In the genomic region with DNA sequence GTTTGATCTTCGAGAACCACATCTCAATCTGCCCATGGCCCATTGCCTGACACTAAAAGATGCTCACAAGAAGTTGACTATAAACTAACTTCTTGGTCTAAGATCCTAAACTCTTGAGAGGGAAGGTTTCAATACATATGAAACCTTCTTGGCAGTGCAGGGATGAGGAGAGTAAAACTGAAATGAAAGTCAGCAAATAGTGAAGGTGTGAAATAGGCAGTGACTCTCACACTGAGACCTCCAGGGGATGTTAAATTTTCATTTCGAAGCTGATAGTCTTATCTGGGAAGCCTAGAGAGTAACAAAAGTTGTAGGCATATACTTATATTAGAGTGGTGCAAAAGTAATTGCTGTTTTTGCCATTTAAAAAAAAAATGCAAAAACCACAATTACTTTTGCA, we compare ENCODE assay signal across 12 cellular contexts. TPM values are rescaled to one million over a fixed set of nuclear protein-coding genes. Genes with fewer than 3 reads are reported as not detected.
DNase-seq lines count a peak whose midpoint lies in the region; ATAC-seq, FAIRE-seq and TF ChIP-seq lines count a peak whose summit lies in the region.
"Had no signal": no experiment of that assay in that cellular context is flagged by ENCODE, and none has a peak within 500 bp of the region (broad histone marks: within the 10 kb centered on the region; RNA-seq: fewer than 3 reads in every experiment).

No MANE protein-coding gene starts in this region.

- H3K9ac ChIP-seq in astrocyte (ENCODE audit: low read length): no peak overlapping the region
- no peak overlapping the region for H3K9ac ChIP-seq in neural progenitor cell

- H3K4me3 ChIP-seq in CD4-positive, CD25-positive, alpha-beta regulatory T cell (ENCODE audit: low read depth, low read length): no peak overlapping the region
- no peak overlapping the region for H3K4me3 ChIP-seq in HEK293 (ENCODE audit: low read depth, low read length)
- no peak overlapping the region for H3K4me3 ChIP-seq in astrocyte (ENCODE audit: insufficient read depth, low read depth, low read length)
- no peak overlapping the region for H3K4me3 ChIP-seq in neural progenitor cell
- peak overlapping the region in 1 of 2 donors; percentile 93 for H3K4me3 ChIP-seq in ascending aorta

- H3K4me1 Mint-ChIP-seq in CD4-positive, CD25-positive, alpha-beta regulatory T cell: peaks cover 9 to 18% (median 11%) of the 10 kb centered on the region in 4 donors
- H3K4me1 Mint-ChIP-seq in astrocyte (ENCODE audit: low read depth, unreplicated experiment) (peaks cover 6% of the 10 kb centered on the region), neural progenitor cell (peaks cover 24% of the 10 kb centered on the region)

- CTCF ChIA-PET in HEK293 (lab: Yijun Ruan, JAX): interaction anchor here (0.6 to 1.5 kb wide), 5 partner anchors 18 to 726 kb away, joined by 3 to 5 read pairs (median 3); partner anchors contain the start of gene HBEGF

- peaks cover 20% of the 10 kb centered on the region for H3K27me3 Mint-ChIP-seq in CD4-positive, CD25-positive, alpha-beta regulatory T cell
- H3K27me3 Mint-ChIP-seq in astrocyte (ENCODE audit: low read depth, unreplicated experiment): peaks cover 6% of the 10 kb centered on the region
- peaks cover 5% of the 10 kb centered on the region for H3K27me3 Mint-ChIP-seq in neural progenitor cell (ENCODE audit: insufficient read depth, low read depth)

- no peak for FAIRE-seq in astrocyte (lab: Jason Lieb, UNC)
- FAIRE-seq: D721Med, TTC549 had no signal

- H3K79me2 ChIP-seq in astrocyte (ENCODE audit: insufficient read depth, low read length) (no peaks in the 10 kb centered on the region), neural progenitor cell (ENCODE audit: low read depth) (peaks cover 12% of the 10 kb centered on the region)

- peaks cover 18% of the 10 kb centered on the region for H3K4me1 ChIP-seq in CD4-positive, CD25-positive, alpha-beta regulatory T cell (ENCODE audit: control insufficient read depth, insufficient read depth, low read length, poor library complexity, severe bottlenecking)
- H3K4me1 ChIP-seq in HEK293 (ENCODE audit: control insufficient read depth, insufficient read depth, low read length): peaks cover 10% of the 10 kb centered on the region
- H3K4me1 ChIP-seq in astrocyte (ENCODE audit: insufficient read depth, low read length): peaks cover 12% of the 10 kb centered on the region
- H3K4me1 ChIP-seq in neural progenitor cell: peaks cover 10% of the 10 kb centered on the region
- H3K4me1 ChIP-seq in ascending aorta: peaks cover 4 to 28% of the 10 kb centered on the region in 2 donors

- H3K4me3 Mint-ChIP-seq in CD4-positive, CD25-positive, alpha-beta regulatory T cell: peak overlapping the region; percentile 79 to 94 (median 93)
- H3K4me3 Mint-ChIP-seq in astrocyte (ENCODE audit: unreplicated experiment): peak overlapping the region; percentile 60
- H3K4me3 Mint-ChIP-seq in neural progenitor cell: peak overlapping the region; percentile 90

- no peak overlapping the region for H3K27ac ChIP-seq in CD4-positive, CD25-positive, alpha-beta regulatory T cell (ENCODE audit: insufficient read depth, low read length, poor library complexity, severe bottlenecking)
- no peak overlapping the region for H3K27ac ChIP-seq in HEK293 (ENCODE audit: extremely low read depth, low read depth, low read length)
- H3K27ac ChIP-seq in astrocyte (ENCODE audit: low read depth, low read length): no peak overlapping the region
- no peak overlapping the region for H3K27ac ChIP-seq in neural progenitor cell
- peak overlapping the region in 1 of 2 donors; percentile 96 for H3K27ac ChIP-seq in ascending aorta

- H3K27me3 ChIP-seq in CD4-positive, CD25-positive, alpha-beta regulatory T cell (ENCODE audit: control insufficient read depth, insufficient read depth, low read length): no peaks in the 10 kb centered on the region
- H3K27me3 ChIP-seq in astrocyte (ENCODE audit: insufficient read depth, low read length): no peaks in the 10 kb centered on the region
- H3K27me3 ChIP-seq in neural progenitor cell: peaks cover 20% of the 10 kb centered on the region
- no peaks in the 10 kb centered on the region for H3K27me3 ChIP-seq in ascending aorta

- ATAC-seq in CD4-positive, CD25-positive, alpha-beta regulatory T cell (ENCODE audit: low read depth in 2 of 2): no peak
- ATAC-seq in HG02610 (IDR thresholded peaks at IDR 0.05; ENCODE audit: unreplicated experiment): no peak

- no peaks in the 10 kb centered on the region for H4K20me1 ChIP-seq in astrocyte (ENCODE audit: insufficient read depth, low read length)
- H4K20me1 ChIP-seq in neural progenitor cell (ENCODE audit: low read depth): no peaks in the 10 kb centered on the region

- H2AFZ ChIP-seq in astrocyte (ENCODE audit: low read depth, low read length) (no peak overlapping the region), neural progenitor cell (replicated peaks) (no peak overlapping the region)

- POLR2A ChIA-PET in HEK293 (lab: Yijun Ruan, JAX): interaction anchor here (0.5 to 1.3 kb wide), 2 partner anchors 66 to 641 kb away, joined by 3 read pairs; no protein-coding TSS in a partner anchor

- no peaks in the 10 kb centered on the region for H3K36me3 ChIP-seq in CD4-positive, CD25-positive, alpha-beta regulatory T cell (ENCODE audit: control insufficient read depth, insufficient read depth, low read length)
- H3K36me3 ChIP-seq in HEK293 (ENCODE audit: control insufficient read depth in 2 of 2, insufficient read depth in 1 of 2, low read length in 2 of 2): no peaks in the 10 kb centered on the region
- H3K36me3 ChIP-seq in astrocyte (ENCODE audit: insufficient read depth, low read length): no peaks in the 10 kb centered on the region
- H3K36me3 ChIP-seq in neural progenitor cell: no peaks in the 10 kb centered on the region
- no peaks in the 10 kb centered on the region for H3K36me3 ChIP-seq in ascending aorta

- no peak overlapping the region for H3K4me2 ChIP-seq in astrocyte (ENCODE audit: low read length)
- H3K4me2 ChIP-seq in neural progenitor cell: peak overlapping the region; percentile 78

- no peaks in the 10 kb centered on the region for H3K9me3 ChIP-seq in CD4-positive, CD25-positive, alpha-beta regulatory T cell (ENCODE audit: control insufficient read depth in 2 of 2, low read length in 2 of 2)
- H3K9me3 ChIP-seq in HEK293 (ENCODE audit: control insufficient read depth, insufficient read depth, low read depth, low read length) (no peaks in the 10 kb centered on the region), astrocyte (ENCODE audit: insufficient read depth, low read depth, low read length) (no peaks in the 10 kb centered on the region), neural progenitor cell (ENCODE audit: low read depth) (no peaks in the 10 kb centered on the region), ascending aorta (no peaks in the 10 kb centered on the region)

- peak overlapping the region in 2 of 3 donors; percentile 97 to 98 for H3K27ac Mint-ChIP-seq in CD4-positive, CD25-positive, alpha-beta regulatory T cell
- no peak overlapping the region for H3K27ac Mint-ChIP-seq in astrocyte (ENCODE audit: unreplicated experiment)
- H3K27ac Mint-ChIP-seq in neural progenitor cell: no peak overlapping the region

- TF ChIP-seq CTCF in HEK293 (tag by site-specific recombination; IDR thresholded peaks at IDR 0.05): no peak
- no peak for TF ChIP-seq CTCF in astrocyte (IDR thresholded peaks at IDR 0.05; ENCODE audit: insufficient read depth, low read depth, low read length)
- no peak for TF ChIP-seq CTCF in neural progenitor cell (IDR thresholded peaks at IDR 0.05)
- TF ChIP-seq CTCF in ascending aorta (IDR thresholded peaks at IDR 0.05): no peak

- no peaks in the 10 kb centered on the region for H3K36me3 Mint-ChIP-seq in CD4-positive, CD25-positive, alpha-beta regulatory T cell
- H3K36me3 Mint-ChIP-seq in astrocyte (ENCODE audit: low read depth, unreplicated experiment): no peaks in the 10 kb centered on the region
- H3K36me3 Mint-ChIP-seq in neural progenitor cell: no peaks in the 10 kb centered on the region

- H3F3A ChIP-seq in neural progenitor cell (ENCODE audit: low read depth): peaks cover 21% of the 10 kb centered on the region

- intact Hi-C loops in ascending aorta (cut with DNase I): loop anchor here (2.0 to 5.0 kb wide), 2 partner anchors 61 to 173 kb away; partner anchors contain the start of gene HBEGF

- H3K9me3 Mint-ChIP-seq in CD4-positive, CD25-positive, alpha-beta regulatory T cell: no peaks in the 10 kb centered on the region
- no peaks in the 10 kb centered on the region for H3K9me3 Mint-ChIP-seq in astrocyte (ENCODE audit: unreplicated experiment)
- H3K9me3 Mint-ChIP-seq in neural progenitor cell: no peaks in the 10 kb centered on the region

- no peak for DNase-seq in CD4-positive, CD25-positive, alpha-beta regulatory T cell
- DNase-seq in astrocyte (ENCODE audit: low read depth) (no peak), neural progenitor cell (ENCODE audit: low spot score) (no peak), ascending aorta (ENCODE audit: low spot score in 2 of 2) (no peak), HCEC 1CT (no peak), OCI-M1 (lab: John Stamatoyannopoulos, UW) (no peak)
- DNase-seq: mesenchymal stem cell, NCI-H2171 had no signal

TF ChIP-seq in HEK293, 187 proteins besides CTCF, POLR2A, EP300 and RAD21:
- TF ChIP-seq PRDM1 (tag by site-specific recombination; IDR thresholded peaks at IDR 0.05): peak; percentile 91
- no peak for TF ChIP-seq ZNF510 (tag by site-specific recombination; IDR thresholded peaks at IDR 0.05; ENCODE audit: insufficient replicate concordance)

RNA-seq across cellular contexts. Expression of gene CYSTM1, which starts 1.0 kb away (rescaled TPM):
- 7.1 TPM for total RNA-seq in CD4-positive, CD25-positive, alpha-beta regulatory T cell
- 10 to 100 TPM; 10.8 to 26.4 (median 15.1) TPM for polyA plus RNA-seq in CD4-positive, CD25-positive, alpha-beta regulatory T cell
- total RNA-seq in astrocyte (35.2 and 46.3 TPM in 2 replicates), neural progenitor cell (ENCODE audit: low replicate concordance) (8.9 and 19.8 TPM in 2 replicates), ascending aorta (66.3 TPM)

RNA-seq across cellular contexts. Expression of gene IGIP, which starts 48.3 kb away (rescaled TPM):
- 2.3 TPM for total RNA-seq in CD4-positive, CD25-positive, alpha-beta regulatory T cell
- under 1 TPM in 3 of 4 donors, not detected in 1; 0.06 to 0.33 (median 0.28) TPM for polyA plus RNA-seq in CD4-positive, CD25-positive, alpha-beta regulatory T cell
- total RNA-seq in astrocyte (2.4 and 2.6 TPM in 2 replicates), neural progenitor cell (ENCODE audit: low replicate concordance) (0.59 and 1.6 TPM in 2 replicates), ascending aorta (5.6 TPM)

Comparison
In these comparisons a context has a peak if more than half of its experiments do, and no peak if none do; other contexts are left out.
1. H3K27ac Mint-ChIP-seq: peak in CD4-positive, CD25-positive, alpha-beta regulatory T cell (2 of 3); none in astrocyte (single experiment) and neural progenitor cell (single experiment).
2. Peak in every context shown above with its lines, with median percentiles within 50 percentile points of each other: H3K4me3 Mint-ChIP-seq.